In genomic region chr3:100900671-100901070, GRCh38 we compare ENCODE assay signal across 27 cellular contexts.
DNase-seq lines count a peak whose midpoint lies in the region; ATAC-seq and TF ChIP-seq lines count a peak whose summit lies in the region.
"Had no signal": no experiment of that assay in that cellular context is flagged by ENCODE, and none has a peak within 500 bp of the region (broad histone marks: within the 10 kb centered on the region; RNA-seq: fewer than 3 reads in every experiment).

No MANE protein-coding gene starts in this region.

- no peak for TF ChIP-seq EP300 in SK-N-SH (IDR thresholded peaks at IDR 0.05; ENCODE audit: borderline replicate concordance in 1 of 2, low read depth in 1 of 2, low read length in 1 of 2)

- H3K4me3 ChIP-seq in SK-N-SH (ENCODE audit: low read depth in 2 of 2, low read length in 1 of 2) (no peak overlapping the region), adipocyte (ENCODE audit: low read length) (no peak overlapping the region), prostate gland (no peak overlapping the region)
- H3K4me3 ChIP-seq: gastrocnemius medialis, sigmoid colon, SJSA1, suprapubic skin, upper lobe of right lung had no signal

- H3K79me2 ChIP-seq in SK-N-SH (ENCODE audit: insufficient read depth): no peaks in the 10 kb centered on the region

- H3K4me3 Mint-ChIP-seq in natural killer cell: no peak overlapping the region
- H3K4me3 Mint-ChIP-seq: activated CD4-positive, alpha-beta T cell treated with anti-CD3 and anti-CD28 coated beads for 36 hours; activated CD8-positive, alpha-beta T cell treated with anti-CD3 and anti-CD28 coated beads, Interleukin-2, amount 10 ng/mL, durations not matched to agents 7 days and 5 days; activated naive CD8-positive, alpha-beta T cell treated with anti-CD3 and anti-CD28 coated beads for 36 hours; CD4-positive, CD25-positive, alpha-beta regulatory T cell; central memory CD8-positive, alpha-beta T cell had no signal

- no peak for TF ChIP-seq RAD21 in SK-N-SH (IDR thresholded peaks at IDR 0.05; ENCODE audit: low read length)

- no peaks in the 10 kb centered on the region for H3K27me3 ChIP-seq in SK-N-SH (ENCODE audit: insufficient read depth)
- H3K27me3 ChIP-seq in adipocyte (replicated peaks; ENCODE audit: control insufficient read depth, insufficient read depth, low read length): no peaks in the 10 kb centered on the region
- no peaks in the 10 kb centered on the region for H3K27me3 ChIP-seq in prostate gland (replicated peaks; ENCODE audit: insufficient read depth)
- H3K27me3 ChIP-seq: gastrocnemius medialis, sigmoid colon, SJSA1, suprapubic skin, upper lobe of right lung had no signal

- H3K4me1 ChIP-seq in SK-N-SH (ENCODE audit: control insufficient read depth in 1 of 2, insufficient read depth in 2 of 2, low read depth in 1 of 2, low read length in 1 of 2) (peaks cover 0 to 19% of the 10 kb centered on the region in 2 experiments), adipocyte (ENCODE audit: control insufficient read depth, insufficient read depth, low read length) (peaks cover 27% of the 10 kb centered on the region), prostate gland (replicated peaks) (no peaks in the 10 kb centered on the region)
- H3K4me1 ChIP-seq: gastrocnemius medialis, sigmoid colon, SJSA1 had no signal

- no peak overlapping the region for H3K4me2 ChIP-seq in SK-N-SH

- no peaks in the 10 kb centered on the region for H3K9me2 ChIP-seq in SK-N-SH

- no peak for TF ChIP-seq POLR2A in prostate gland (IDR thresholded peaks at IDR 0.05)

- ATAC-seq in SK-N-SH treated with all-trans-retinoic acid at 6 μM for 48 hours (no peak), natural killer cell (no peak), GM21360 (IDR thresholded peaks at IDR 0.05; ENCODE audit: unreplicated experiment) (no peak)
- ATAC-seq: activated CD4-positive, alpha-beta T cell treated with anti-CD3 and anti-CD28 coated beads for 36 hours; activated CD8-positive, alpha-beta T cell treated with anti-CD3 and anti-CD28 coated beads, Interleukin-2, amount 10 ng/mL, durations not matched to agents 7 days and 5 days; esophagus mucosa; gastrocnemius medialis; upper lobe of right lung had no signal

- intact Hi-C loops in prostate gland (cut with DNase I) (no loop called here), natural killer cell (cut with micrococcal nuclease) (no loop called here)

- POLR2A ChIA-PET in SK-N-SH (lab: Yijun Ruan, JAX): no interaction called here

- H3K9me3 Mint-ChIP-seq in natural killer cell: no peaks in the 10 kb centered on the region
- H3K9me3 Mint-ChIP-seq: activated naive CD8-positive, alpha-beta T cell treated with anti-CD3 and anti-CD28 coated beads for 36 hours had no signal

- no peak overlapping the region for H3K9ac ChIP-seq in SK-N-SH
- H3K9ac ChIP-seq in adipocyte (ENCODE audit: low read length): no peak overlapping the region

- no peaks in the 10 kb centered on the region for H3K36me3 ChIP-seq in SK-N-SH (replicated peaks in 1 of 2; ENCODE audit: control insufficient read depth in 1 of 2, insufficient read depth in 2 of 2, low read length in 1 of 2)
- H3K36me3 ChIP-seq in adipocyte (ENCODE audit: control insufficient read depth, insufficient read depth, low read length, severe bottlenecking): peaks cover 8% of the 10 kb centered on the region
- H3K36me3 ChIP-seq in prostate gland: no peaks in the 10 kb centered on the region
- H3K36me3 ChIP-seq: gastrocnemius medialis, SJSA1, suprapubic skin, upper lobe of right lung had no signal

- H3K4me1 Mint-ChIP-seq in natural killer cell: peaks cover 6 to 12% of the 10 kb centered on the region in 2 donors

- CTCF ChIA-PET in SK-N-SH (lab: Yijun Ruan, JAX): no interaction called here

- H4K20me1 ChIP-seq in SK-N-SH (ENCODE audit: insufficient read depth): no peaks in the 10 kb centered on the region

- no peaks in the 10 kb centered on the region for H3K36me3 Mint-ChIP-seq in natural killer cell
- H3K36me3 Mint-ChIP-seq: activated naive CD8-positive, alpha-beta T cell treated with anti-CD3 and anti-CD28 coated beads for 36 hours; CD4-positive, CD25-positive, alpha-beta regulatory T cell had no signal

- H3K27ac Mint-ChIP-seq in natural killer cell: no peak overlapping the region
- H3K27ac Mint-ChIP-seq: activated CD4-positive, alpha-beta T cell treated with anti-CD3 and anti-CD28 coated beads for 36 hours; activated CD8-positive, alpha-beta T cell treated with anti-CD3 and anti-CD28 coated beads, Interleukin-2, amount 10 ng/mL, durations not matched to agents 7 days and 5 days; activated naive CD8-positive, alpha-beta T cell treated with anti-CD3 and anti-CD28 coated beads for 36 hours; CD4-positive, CD25-positive, alpha-beta regulatory T cell; progenitor cell of endocrine pancreas had no signal

- H3F3A ChIP-seq in SK-N-SH (replicated peaks; ENCODE audit: insufficient read depth): peaks cover 11% of the 10 kb centered on the region

- DNase-seq in SK-N-SH (no peak), adipocyte (ENCODE audit: low read depth) (peak; percentile 43), fibroblast of peridontal ligament (ENCODE audit: extremely low read depth) (peak; percentile 35), prostate gland (ENCODE audit: low spot score) (no peak), cerebellum (ENCODE audit: low spot score) (no peak), natural killer cell (no peak)
- DNase-seq: activated CD4-positive, alpha-beta T cell treated with anti-CD3 and anti-CD28 coated beads for 36 hours; activated CD8-positive, alpha-beta T cell treated with anti-CD3 and anti-CD28 coated beads, Interleukin-2, amount 10 ng/mL, durations not matched to agents 7 days and 5 days; activated naive CD8-positive, alpha-beta T cell treated with anti-CD3 and anti-CD28 coated beads for 36 hours; activated T-cell treated with anti-CD3 and anti-CD28 coated beads for 4 hours; CD4-positive, CD25-positive, alpha-beta regulatory T cell; gastrocnemius medialis; GOT3; NCI-H1105; NCI-H1930; NCI-H526 treated with DMSO at 0.1 percent for 48 hours; sigmoid colon; stimulated activated naive CD4-positive, alpha-beta T cell; upper lobe of right lung had no signal

- H3K9me3 ChIP-seq in SK-N-SH (no peaks in the 10 kb centered on the region), adipocyte (ENCODE audit: control insufficient read depth, low read length) (no peaks in the 10 kb centered on the region), prostate gland (no peaks in the 10 kb centered on the region)
- H3K9me3 ChIP-seq: gastrocnemius medialis, sigmoid colon, SJSA1, suprapubic skin, upper lobe of right lung had no signal

- TF ChIP-seq CTCF in SK-N-SH (IDR thresholded peaks at IDR 0.05) (no peak), prostate gland (IDR thresholded peaks at IDR 0.05) (no peak), natural killer cell (IDR thresholded peaks at IDR 0.05) (no peak)

- WGBS in SK-N-SH (ENCODE audit: low lambda C conversion rate): 97% methylated on average over 1 of the region's 1 CpG
- 87% methylated on average over 1 of the region's 1 CpG for WGBS in prostate gland

- H3K27ac ChIP-seq in SK-N-SH (ENCODE audit: low read depth in 2 of 2, low read length in 1 of 2): peak overlapping the region in 1 of 2 experiments; percentile 31; a peak in 2 of 4 replicates
- no peak overlapping the region for H3K27ac ChIP-seq in prostate gland
- H3K27ac ChIP-seq: 22Rv1, gastrocnemius medialis, sigmoid colon, SJSA1, suprapubic skin had no signal

- peak overlapping the region; percentile 18; the same call in 1 of the 2 replicates for H2AFZ ChIP-seq in SK-N-SH (ENCODE audit: low read depth)

- no peaks in the 10 kb centered on the region for H3K27me3 Mint-ChIP-seq in natural killer cell (ENCODE audit: low read depth in 2 of 2)
- H3K27me3 Mint-ChIP-seq: activated CD4-positive, alpha-beta T cell treated with anti-CD3 and anti-CD28 coated beads for 36 hours; progenitor cell of endocrine pancreas had no signal

TF ChIP-seq in SK-N-SH, 30 proteins besides CTCF, POLR2A, EP300 and RAD21:
- TF ChIP-seq RFX5 (IDR thresholded peaks at IDR 0.05; ENCODE audit: low read length): no peak
TF ChIP-seq in SK-N-SH: peak in this region for 0.

TF ChIP-seq in SK-N-SH treated with all-trans-retinoic acid at 6 μM for 48 hours, 23 proteins besides CTCF, POLR2A, EP300 and RAD21:
- TF ChIP-seq BACH2 (CRISPR knock-in tag; IDR thresholded peaks at IDR 0.05; ENCODE audit: borderline replicate concordance) (no peak), PPARA (CRISPR knock-in tag; IDR thresholded peaks at IDR 0.05; ENCODE audit: borderline replicate concordance) (no peak), ARNTL (CRISPR knock-in tag; IDR thresholded peaks at IDR 0.05; ENCODE audit: borderline replicate concordance, low read depth) (no peak), PATZ1 (CRISPR knock-in tag; IDR thresholded peaks at IDR 0.05; ENCODE audit: borderline replicate concordance) (no peak), POU6F1 (CRISPR knock-in tag; IDR thresholded peaks at IDR 0.05; ENCODE audit: borderline replicate concordance, low read depth) (no peak)
TF ChIP-seq in SK-N-SH treated with all-trans-retinoic acid at 6 μM for 48 hours: peak in this region for 0.

Comparison
In these comparisons a context has a peak if more than half of its experiments do, and no peak if none do; other contexts are left out.
1. DNase-seq: peak in adipocyte (single experiment) and fibroblast of peridontal ligament (single experiment); none in SK-N-SH (single experiment), prostate gland (single experiment), cerebellum (single experiment) and natural killer cell (single experiment).